In genomic region chr19:17470204-17470841, GRCh38 we compare ENCODE assay signal across 1 cellular context.
A peak's percentile ranks its signal among the peaks of the same experiment; 100 is the strongest.
TF ChIP-seq lines count a peak whose summit lies in the region.

TSS of gene SLC27A1 (plus strand) at chr19:17470524. CDS start at chr19:17470541, 17 bp downstream.

TF ChIP-seq in IMR-90, 13 proteins besides CTCF, POLR2A, EP300 and RAD21 (continued from another document):
- no peak for TF ChIP-seq ELK1 (IDR thresholded peaks at IDR 0.05; ENCODE audit: borderline replicate concordance, low read depth, low read length)
- no peak for TF ChIP-seq BHLHE40 (IDR thresholded peaks at IDR 0.05; ENCODE audit: low read depth, low read length)
- TF ChIP-seq FOS (IDR thresholded peaks at IDR 0.05; ENCODE audit: low read depth, low read length) = no peak
- no peak for TF ChIP-seq NFE2L2 (IDR thresholded peaks at IDR 0.05; ENCODE audit: low read depth, low read length)
- TF ChIP-seq MAFK (IDR thresholded peaks at IDR 0.05; ENCODE audit: low read depth, low read length) = no peak
- no peak for TF ChIP-seq USF2 (IDR thresholded peaks at IDR 0.05; ENCODE audit: low read depth, low read length)
- TF ChIP-seq CEBPB (IDR thresholded peaks at IDR 0.05; ENCODE audit: low read depth, low read length) = 0 out of 2 replicates have a peak, but pooled peaks have one; percentile 16
